In the genomic region with DNA sequence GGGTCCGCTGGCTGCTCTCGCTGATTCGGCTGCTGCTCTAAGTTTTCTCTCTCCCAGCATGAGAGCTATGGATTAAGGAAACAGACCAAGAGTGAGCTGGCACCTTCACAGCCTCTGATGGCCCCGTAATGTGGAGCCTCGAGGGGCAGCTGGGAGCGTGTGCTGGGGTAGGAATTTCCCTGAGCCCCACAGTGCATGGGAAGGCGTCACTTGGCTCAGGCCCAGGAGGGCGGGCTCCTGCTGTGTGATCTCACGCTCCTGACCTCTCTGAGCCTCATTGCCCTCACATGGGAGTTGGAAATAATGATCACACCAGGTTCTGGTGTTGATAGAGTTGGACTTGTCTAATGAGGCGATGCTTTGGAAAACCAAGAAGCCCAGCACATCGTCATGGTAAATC, we compare ENCODE assay signal across 1 cellular context.
TF ChIP-seq lines count a peak whose summit lies in the region.

No MANE protein-coding gene starts in this region.

TF ChIP-seq in H1, 55 proteins besides CTCF, POLR2A, EP300 and RAD21:
- TF ChIP-seq NRF1 (IDR thresholded peaks at IDR 0.05; ENCODE audit: low read depth, low read length) (no peak), SIN3A (conservative IDR thresholded peaks at IDR 0.05 in 1 of 2, IDR thresholded peaks at IDR 0.05 in 1 of 2; ENCODE audit: low read depth in 1 of 2, low read length in 2 of 2) (no peak), KDM1A (IDR thresholded peaks at IDR 0.05; ENCODE audit: borderline replicate concordance, low read length) (no peak), GTF2F1 (IDR thresholded peaks at IDR 0.05; ENCODE audit: borderline replicate concordance, low read depth, low read length) (no peak)
- TF ChIP-seq, protein P1, sequence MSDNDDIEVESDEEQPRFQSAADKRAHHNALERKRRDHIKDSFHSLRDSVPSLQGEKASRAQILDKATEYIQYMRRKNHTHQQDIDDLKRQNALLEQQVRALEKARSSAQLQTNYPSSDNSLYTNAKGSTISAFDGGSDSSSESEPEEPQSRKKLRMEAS (IDR thresholded peaks at IDR 0.05): peak; percentile 18; the same call in 1 of the 2 replicates
